Comparison of ENCODE assay signal across 12 cellular contexts in the genomic region with DNA sequence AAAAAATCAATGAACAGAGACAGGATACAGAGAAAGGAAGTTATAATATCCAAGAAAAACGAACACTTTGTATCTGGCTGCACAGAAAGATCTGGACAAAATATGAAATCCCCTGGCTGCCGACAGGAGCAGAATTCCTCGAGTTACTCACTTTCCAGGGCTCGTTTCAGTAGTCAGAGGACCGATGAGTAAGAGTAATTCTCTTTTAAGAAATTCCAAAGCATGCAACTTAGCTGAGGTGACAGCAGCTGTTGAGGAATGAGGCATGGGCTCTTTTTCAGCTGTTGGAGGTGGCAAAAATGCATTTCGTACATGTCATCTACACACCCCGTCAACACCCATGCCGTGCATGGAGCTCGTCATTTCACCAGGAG.
DNase-seq lines count a peak whose midpoint lies in the region; ATAC-seq and TF ChIP-seq lines count a peak whose summit lies in the region.
"Had no signal": no experiment of that assay in that cellular context is flagged by ENCODE, and none has a peak within 500 bp of the region (broad histone marks: within the 10 kb centered on the region; RNA-seq: fewer than 3 reads in every experiment).

No MANE protein-coding gene starts in this region.

- H3K27ac ChIP-seq in SJCRH30 (peak overlapping the region; percentile 71), foreskin keratinocyte (no peak overlapping the region)
- H3K27ac ChIP-seq: upper lobe of left lung had no signal

- no peaks in the 10 kb centered on the region for H3K27me3 Mint-ChIP-seq in activated T-helper 2 cell treated with anti-CD3 and anti-CD28 coated beads, Interferon-gamma antibody, Interleukin-2, Interleukin-4, amounts not matched to agents 10 μg/mL and 5 μg/mL and 100 μg/mL, durations not matched to agents 14 hours and 24 hours and 36 hours (ENCODE audit: low read depth)

- peak overlapping the region; percentile 38 for H2AFZ ChIP-seq in neuron (ENCODE audit: low read depth, low read length)

- POLR2A ChIA-PET in AG04449 (lab: Yijun Ruan, JAX): interaction anchor here (0.6 kb wide), 1 partner anchor 56 kb away, joined by 3 read pairs; no protein-coding TSS in a partner anchor

- H3K4me3 ChIP-seq in AG04449 (ENCODE audit: low read depth, low read length) (peak overlapping the region; percentile 46), SJCRH30 (peak overlapping the region; percentile 53), neuron (ENCODE audit: low read length) (peak overlapping the region; percentile 37)

- H3K9me3 Mint-ChIP-seq in activated T-helper 2 cell treated with anti-CD3 and anti-CD28 coated beads, Interferon-gamma antibody, Interleukin-2, Interleukin-4, amounts not matched to agents 10 μg/mL and 5 μg/mL and 100 μg/mL, durations not matched to agents 14 hours and 24 hours and 36 hours: no peaks in the 10 kb centered on the region
- H3K9me3 Mint-ChIP-seq: central memory CD8-positive, alpha-beta T cell had no signal

- H3K4me3 Mint-ChIP-seq in activated T-helper 2 cell treated with anti-CD3 and anti-CD28 coated beads, Interferon-gamma antibody, Interleukin-2, Interleukin-4, amounts not matched to agents 10 μg/mL and 5 μg/mL and 100 μg/mL, durations not matched to agents 14 hours and 24 hours and 36 hours (ENCODE audit: low read depth): no peak overlapping the region
- H3K4me3 Mint-ChIP-seq: central memory CD8-positive, alpha-beta T cell; immature natural killer cell had no signal

- no peaks in the 10 kb centered on the region for H3K36me3 ChIP-seq in SJCRH30
- no peaks in the 10 kb centered on the region for H3K36me3 ChIP-seq in neuron (ENCODE audit: insufficient read depth, low read length)
- H3K36me3 ChIP-seq: upper lobe of left lung had no signal

- H3K4me1 ChIP-seq in SJCRH30: no peaks in the 10 kb centered on the region
- no peaks in the 10 kb centered on the region for H3K4me1 ChIP-seq in foreskin keratinocyte
- H3K4me1 ChIP-seq in neuron (ENCODE audit: insufficient read depth, low read length): peaks cover 7% of the 10 kb centered on the region

- no peaks in the 10 kb centered on the region for H3K4me1 Mint-ChIP-seq in activated T-helper 2 cell treated with anti-CD3 and anti-CD28 coated beads, Interferon-gamma antibody, Interleukin-2, Interleukin-4, amounts not matched to agents 10 μg/mL and 5 μg/mL and 100 μg/mL, durations not matched to agents 14 hours and 24 hours and 36 hours (ENCODE audit: low read depth)
- H3K4me1 Mint-ChIP-seq: central memory CD8-positive, alpha-beta T cell; immature natural killer cell had no signal

- H3K27me3 ChIP-seq in SJCRH30 (no peaks in the 10 kb centered on the region), foreskin keratinocyte (no peaks in the 10 kb centered on the region), neuron (ENCODE audit: insufficient read depth, low read length) (no peaks in the 10 kb centered on the region)
- H3K27me3 ChIP-seq: upper lobe of left lung had no signal

- H3K9me3 ChIP-seq in SJCRH30 (replicated peaks) (no peaks in the 10 kb centered on the region), neuron (ENCODE audit: low read length) (no peaks in the 10 kb centered on the region)
- H3K9me3 ChIP-seq: upper lobe of left lung had no signal

- intact Hi-C loops in activated T-helper 2 cell treated with anti-CD3 and anti-CD28 coated beads, Interferon-gamma antibody, Interleukin-2, Interleukin-4, amounts not matched to agents 10 μg/mL and 5 μg/mL and 100 μg/mL, durations not matched to agents 14 hours and 24 hours and 36 hours (cut with micrococcal nuclease): no loop called here

- ATAC-seq in foreskin keratinocyte (peak; percentile 62), HG03097 (IDR thresholded peaks at IDR 0.05; ENCODE audit: low FRiP score, unreplicated experiment) (no peak)

- H3K36me3 Mint-ChIP-seq in activated T-helper 2 cell treated with anti-CD3 and anti-CD28 coated beads, Interferon-gamma antibody, Interleukin-2, Interleukin-4, amounts not matched to agents 10 μg/mL and 5 μg/mL and 100 μg/mL, durations not matched to agents 14 hours and 24 hours and 36 hours (ENCODE audit: low read depth): no peaks in the 10 kb centered on the region
- H3K36me3 Mint-ChIP-seq: immature natural killer cell had no signal

- no peak overlapping the region for H3K27ac Mint-ChIP-seq in activated T-helper 2 cell treated with anti-CD3 and anti-CD28 coated beads, Interferon-gamma antibody, Interleukin-2, Interleukin-4, amounts not matched to agents 10 μg/mL and 5 μg/mL and 100 μg/mL, durations not matched to agents 14 hours and 24 hours and 36 hours
- H3K27ac Mint-ChIP-seq: immature natural killer cell had no signal

- CTCF ChIA-PET in AG04449 (lab: Yijun Ruan, JAX): no interaction called here

- DNase-seq in AG04449 (ENCODE audit: low read depth, low spot score): peak; percentile 9
- DNase-seq in SJCRH30: peak; percentile 40 to 57
- DNase-seq in foreskin keratinocyte: peak; percentile 1 to 21
- no peak for DNase-seq in HuH-7.5 (ENCODE audit: low spot score)
- no peak for DNase-seq in activated T-helper 2 cell treated with anti-CD3 and anti-CD28 coated beads, Interferon-gamma antibody, Interleukin-2, Interleukin-4, amounts not matched to agents 10 μg/mL and 5 μg/mL and 100 μg/mL, durations not matched to agents 14 hours and 24 hours and 36 hours (ENCODE audit: low spot score)
- no peak for DNase-seq in COLO668 (lab: John Stamatoyannopoulos, UW; ENCODE audit: unreplicated experiment)
- DNase-seq: immature natural killer cell, NCI-H2029 had no signal

- peak; percentile 13 for TF ChIP-seq CTCF in AG04449 (IDR thresholded peaks at IDR 0.05; ENCODE audit: insufficient read depth, low read length, missing control alignments)
- TF ChIP-seq CTCF in foreskin keratinocyte (conservative IDR thresholded peaks at IDR 0.05): no peak

Comparison
In these comparisons a context has a peak if more than half of its experiments do, and no peak if none do; other contexts are left out.
1. DNase-seq: peak in AG04449 (single experiment), SJCRH30 (2 of 2) and foreskin keratinocyte (2 of 2); none in HuH-7.5 (single experiment), activated T-helper 2 cell treated with anti-CD3 and anti-CD28 coated beads, Interferon-gamma antibody, Interleukin-2, Interleukin-4, amounts not matched to agents 10 μg/mL and 5 μg/mL and 100 μg/mL, durations not matched to agents 14 hours and 24 hours and 36 hours (single experiment) and COLO668 (single experiment).
2. Peak in every context shown above with its lines, with median percentiles within 50 percentile points of each other: H3K4me3 ChIP-seq.